In the genomic region with DNA sequence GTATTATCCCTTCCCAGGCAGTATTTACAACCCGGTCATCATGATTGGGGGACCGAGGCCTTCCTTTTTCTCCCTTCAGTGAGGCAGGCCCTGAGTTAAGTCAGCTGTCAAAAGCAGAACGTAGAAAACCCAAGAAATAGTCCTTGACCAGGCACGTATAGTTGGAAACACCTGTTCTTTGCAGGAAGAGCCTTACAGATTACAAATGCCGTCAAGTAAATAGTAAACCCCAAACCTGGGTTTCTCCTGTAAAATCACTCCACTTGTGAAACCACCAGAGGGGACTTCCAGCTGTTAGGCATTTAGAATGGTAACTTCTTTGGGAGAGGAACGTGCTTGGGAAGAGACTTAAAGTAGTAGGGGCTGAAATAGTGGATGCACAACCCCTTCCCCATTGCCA, we compare ENCODE assay signal across 8 cellular contexts. TPM values are rescaled to one million over a fixed set of nuclear protein-coding genes. Genes with fewer than 3 reads are reported as not detected.
DNase-seq lines count a peak whose midpoint lies in the region; ATAC-seq and TF ChIP-seq lines count a peak whose summit lies in the region.

No MANE protein-coding gene starts in this region.

- intact Hi-C loops in testis (cut with DNase I; ENCODE audit: low total_unique reads) = no loop called here

- H3K9me3 ChIP-seq in testis = no peaks in the 10 kb centered on the region

- TF ChIP-seq CTCF in testis (IDR thresholded peaks at IDR 0.05) = no peak

- H3K27me3 ChIP-seq in testis = no peaks in the 10 kb centered on the region

- peaks cover 10% of the 10 kb centered on the region for H3K9me3 Mint-ChIP-seq in activated T-cell treated with anti-CD3 and anti-CD28 coated beads, Interleukin-2, amount 50 U/mL, for 24 hours
- no peaks in the 10 kb centered on the region for H3K9me3 Mint-ChIP-seq in activated T-helper 17 cell treated with anti-CD3 and anti-CD28 coated beads, Interleukin-2, amount 50 U/mL, for 72 hours
- H3K9me3 Mint-ChIP-seq in memory B cell = peaks cover 2% of the 10 kb centered on the region

- DNase-seq in activated T-cell treated with anti-CD3 and anti-CD28 coated beads, Interleukin-2, amount 50 U/mL, for 24 hours = no peak
- DNase-seq in activated T-cell treated with anti-CD3 and anti-CD28 coated beads for 4 hours (no peak), memory B cell (ENCODE audit: low spot score in 2 of 2) (no peak), testis (no peak), NCI-H1694 treated with DMSO at 0.1 percent for 48 hours (lab: John Stamatoyannopoulos, UW) (no peak), amygdala (lab: John Stamatoyannopoulos, UW) (no peak)

- peak overlapping the region; percentile 92 to 94 for H3K27ac ChIP-seq in testis

- no peaks in the 10 kb centered on the region for H3K27me3 Mint-ChIP-seq in activated T-cell treated with anti-CD3 and anti-CD28 coated beads, Interleukin-2, amount 50 U/mL, for 24 hours
- no peaks in the 10 kb centered on the region for H3K27me3 Mint-ChIP-seq in activated T-helper 17 cell treated with anti-CD3 and anti-CD28 coated beads, Interleukin-2, amount 50 U/mL, for 72 hours
- peaks cover 2% of the 10 kb centered on the region for H3K27me3 Mint-ChIP-seq in memory B cell

- H3K36me3 ChIP-seq in testis (ENCODE audit: low read depth, missing control alignments) = no peaks in the 10 kb centered on the region

- no peak overlapping the region for H3K4me3 Mint-ChIP-seq in activated T-cell treated with anti-CD3 and anti-CD28 coated beads, Interleukin-2, amount 50 U/mL, for 24 hours
- H3K4me3 Mint-ChIP-seq in activated T-helper 17 cell treated with anti-CD3 and anti-CD28 coated beads, Interleukin-2, amount 50 U/mL, for 72 hours = peak overlapping the region; percentile 48
- peak overlapping the region; percentile 76 for H3K4me3 Mint-ChIP-seq in memory B cell

- H3K4me1 ChIP-seq in testis = peaks cover 15% of the 10 kb centered on the region

- WGBS in testis, 2 donors = 49 to 63% methylated on average over 6 of the region's 6 CpGs

- peaks cover 16% of the 10 kb centered on the region for H3K4me1 Mint-ChIP-seq in activated T-cell treated with anti-CD3 and anti-CD28 coated beads, Interleukin-2, amount 50 U/mL, for 24 hours (ENCODE audit: low read depth)
- H3K4me1 Mint-ChIP-seq in activated T-helper 17 cell treated with anti-CD3 and anti-CD28 coated beads, Interleukin-2, amount 50 U/mL, for 72 hours = peaks cover 16% of the 10 kb centered on the region
- H3K4me1 Mint-ChIP-seq in memory B cell = peaks cover 11% of the 10 kb centered on the region

- H3K36me3 Mint-ChIP-seq in activated T-cell treated with anti-CD3 and anti-CD28 coated beads, Interleukin-2, amount 50 U/mL, for 24 hours (ENCODE audit: low read depth) = peaks cover 4% of the 10 kb centered on the region
- H3K36me3 Mint-ChIP-seq in activated T-helper 17 cell treated with anti-CD3 and anti-CD28 coated beads, Interleukin-2, amount 50 U/mL, for 72 hours (ENCODE audit: low read depth) = no peaks in the 10 kb centered on the region
- peaks cover 4% of the 10 kb centered on the region for H3K36me3 Mint-ChIP-seq in memory B cell

- no peak for ATAC-seq in activated T-helper 17 cell treated with anti-CD3 and anti-CD28 coated beads, Interleukin-2, amount 50 U/mL, for 72 hours (replicated peaks)
- no peak for ATAC-seq in memory B cell (ENCODE audit: low read depth)
- no peak for ATAC-seq in HG02884 (IDR thresholded peaks at IDR 0.05; ENCODE audit: unreplicated experiment)

- peak overlapping the region; percentile 95 to 97 for H3K4me3 ChIP-seq in testis

- TF ChIP-seq POLR2A in testis (IDR thresholded peaks at IDR 0.05) = no peak

- peak overlapping the region; percentile 84 for H3K27ac Mint-ChIP-seq in activated T-cell treated with anti-CD3 and anti-CD28 coated beads, Interleukin-2, amount 50 U/mL, for 24 hours
- peak overlapping the region; percentile 62 for H3K27ac Mint-ChIP-seq in activated T-helper 17 cell treated with anti-CD3 and anti-CD28 coated beads, Interleukin-2, amount 50 U/mL, for 72 hours
- H3K27ac Mint-ChIP-seq in memory B cell = peak overlapping the region; percentile 23

RNA-seq across cellular contexts. Expression of a gene that starts 1.0 kb away (rescaled TPM):
- total RNA-seq in activated T-helper 17 cell treated with anti-CD3 and anti-CD28 coated beads, Interleukin-2, amount 50 U/mL, for 72 hours = 10 to 100 TPM; 46.1 to 63.8 TPM
- 100 to 1,000 TPM in 1 of 2 donors, 10 to 100 TPM in 1; 94.6 to 104 TPM for total RNA-seq in testis
- polyA plus RNA-seq in testis (ENCODE audit: insufficient read depth, low read depth, low replicate concordance) = 118 TPM

RNA-seq across cellular contexts. Expression of a gene that starts 39.4 kb away (rescaled TPM):
- under 1 TPM; 0.54 to 0.61 TPM for total RNA-seq in activated T-helper 17 cell treated with anti-CD3 and anti-CD28 coated beads, Interleukin-2, amount 50 U/mL, for 72 hours
- 1 to 10 TPM; 3.0 to 5.0 TPM for total RNA-seq in testis
- 9.7 TPM for polyA plus RNA-seq in testis (ENCODE audit: insufficient read depth, low read depth, low replicate concordance)

RNA-seq across cellular contexts. Expression of a gene that starts 56.6 kb away (rescaled TPM):
- total RNA-seq in activated T-helper 17 cell treated with anti-CD3 and anti-CD28 coated beads, Interleukin-2, amount 50 U/mL, for 72 hours = 10 to 100 TPM; 13.5 to 18.0 TPM
- total RNA-seq in testis = 10 to 100 TPM; 22.8 to 24.7 TPM
- polyA plus RNA-seq in testis (ENCODE audit: insufficient read depth, low read depth, low replicate concordance) = 55.2 TPM

Comparison
In these comparisons a context has a peak if more than half of its experiments do, and no peak if none do; other contexts are left out.
1. H3K27ac Mint-ChIP-seq: peak in every context shown above with its lines; median percentile 84 in activated T-cell treated with anti-CD3 and anti-CD28 coated beads, Interleukin-2, amount 50 U/mL, for 24 hours; 62 in activated T-helper 17 cell treated with anti-CD3 and anti-CD28 coated beads, Interleukin-2, amount 50 U/mL, for 72 hours; 23 in memory B cell.